Comparison of ENCODE assay signal across 18 cellular contexts in genomic region chr4:7547368-7548040, GRCh38.
DNase-seq lines count a peak whose midpoint lies in the region; ATAC-seq lines count a peak whose summit lies in the region.
"Had no signal": no experiment of that assay in that cellular context is flagged by ENCODE, and none has a peak within 500 bp of the region (broad histone marks: within the 10 kb centered on the region; RNA-seq: fewer than 3 reads in every experiment).

No MANE protein-coding gene starts in this region.

- H3K27ac Mint-ChIP-seq in activated T-helper 17 cell treated with anti-CD3 and anti-CD28 coated beads, Interleukin-2, amount 50 U/mL, for 72 hours, result no peak overlapping the region
- H3K27ac Mint-ChIP-seq: activated CD4-positive, alpha-beta T cell treated with anti-CD3 and anti-CD28 coated beads for 36 hours; natural killer cell treated with Interleukin-12 subunit alpha and Interleukin-12 subunit beta and Interleukin-15 and Interleukin-18, amount 100 ng/mL, for 72 hours; T-cell had no signal

- H3K27me3 Mint-ChIP-seq in activated T-helper 17 cell treated with anti-CD3 and anti-CD28 coated beads, Interleukin-2, amount 50 U/mL, for 72 hours, result peaks cover 15% of the 10 kb centered on the region

- H3K9me3 ChIP-seq in aorta (ENCODE audit: control insufficient read depth, low read length), result peaks cover 4% of the 10 kb centered on the region
- H3K9me3 ChIP-seq: HAP-1 had no signal

- no peaks in the 10 kb centered on the region for H3K27me3 ChIP-seq in aorta (ENCODE audit: control insufficient read depth in 1 of 2, insufficient read depth in 2 of 2, low read length in 1 of 2)
- H3K27me3 ChIP-seq: gastrocnemius medialis had no signal

- DNase-seq in DMS53 (lab: John Stamatoyannopoulos, UW) (peak; percentile 62), DMS53 treated with DMSO at 0.1 percent for 48 hours (lab: John Stamatoyannopoulos, UW; ENCODE audit: unreplicated experiment) (no peak), NCI-H748 treated with DMSO at 0.1 percent for 48 hours (lab: John Stamatoyannopoulos, UW) (peak; percentile 56), fibroblast of gingiva (ENCODE audit: low read depth) (peak; percentile 47), aorta (peak; percentile 19 to 36), Kasumi-1 (lab: John Stamatoyannopoulos, UW) (no peak)
- no peak for DNase-seq in activated effector memory CD4-positive, alpha-beta T cell treated with Interleukin-2 at 50 U/mL for 16 hours
- DNase-seq: activated CD4-positive, alpha-beta T cell treated with anti-CD3 and anti-CD28 coated beads for 36 hours; activated T-cell treated with anti-CD3 and anti-CD28 coated beads, Interleukin-2, amount 50 U/mL, for 1 hour; anterior cingulate cortex; gastrocnemius medialis; substantia nigra; T-cell had no signal

- no peak for ATAC-seq in aorta (ENCODE audit: low FRiP score)
- ATAC-seq in activated T-helper 17 cell treated with anti-CD3 and anti-CD28 coated beads, Interleukin-2, amount 50 U/mL, for 72 hours (replicated peaks), result no peak
- ATAC-seq: activated CD4-positive, alpha-beta T cell treated with anti-CD3 and anti-CD28 coated beads for 36 hours; gastrocnemius medialis; natural killer cell treated with Interleukin-12 subunit alpha and Interleukin-12 subunit beta and Interleukin-15 and Interleukin-18, amount 100 ng/mL, for 72 hours; T-cell had no signal

- peaks cover 6% of the 10 kb centered on the region for H3K9me3 Mint-ChIP-seq in activated T-helper 17 cell treated with anti-CD3 and anti-CD28 coated beads, Interleukin-2, amount 50 U/mL, for 72 hours

- no peaks in the 10 kb centered on the region for H3K4me1 ChIP-seq in aorta (ENCODE audit: control insufficient read depth in 1 of 2, insufficient read depth in 2 of 2, low read length in 2 of 2)
- H3K4me1 ChIP-seq: gastrocnemius medialis, HAP-1 had no signal

- H3K4me3 Mint-ChIP-seq in activated T-helper 17 cell treated with anti-CD3 and anti-CD28 coated beads, Interleukin-2, amount 50 U/mL, for 72 hours, result no peak overlapping the region
- H3K4me3 Mint-ChIP-seq: activated CD4-positive, alpha-beta T cell treated with anti-CD3 and anti-CD28 coated beads for 36 hours; natural killer cell treated with Interleukin-12 subunit alpha and Interleukin-12 subunit beta and Interleukin-15 and Interleukin-18, amount 100 ng/mL, for 72 hours; T-cell had no signal

- 57 to 60% methylated on average over 10 of the region's 10 CpGs for WGBS in aorta, 2 donors

- no peaks in the 10 kb centered on the region for H3K36me3 Mint-ChIP-seq in activated T-helper 17 cell treated with anti-CD3 and anti-CD28 coated beads, Interleukin-2, amount 50 U/mL, for 72 hours (ENCODE audit: low read depth)
- H3K36me3 Mint-ChIP-seq: T-cell had no signal

- intact Hi-C loops in aorta (cut with DNase I), result no loop called here

- no peak overlapping the region for H3K4me3 ChIP-seq in aorta (ENCODE audit: low read length in 2 of 2)
- H3K4me3 ChIP-seq: gastrocnemius medialis, HAP-1, skin epidermis had no signal

- H3K4me1 Mint-ChIP-seq in activated T-helper 17 cell treated with anti-CD3 and anti-CD28 coated beads, Interleukin-2, amount 50 U/mL, for 72 hours, result no peaks in the 10 kb centered on the region
- H3K4me1 Mint-ChIP-seq: activated CD4-positive, alpha-beta T cell treated with anti-CD3 and anti-CD28 coated beads for 36 hours; T-cell had no signal

- H3K36me3 ChIP-seq in aorta (ENCODE audit: control insufficient read depth in 1 of 2, insufficient read depth in 2 of 2, low read length in 1 of 2), result no peaks in the 10 kb centered on the region
- H3K36me3 ChIP-seq: gastrocnemius medialis, HAP-1 had no signal

- no peak overlapping the region for H3K27ac ChIP-seq in aorta (ENCODE audit: low read depth in 1 of 2, low read length in 2 of 2)
- H3K27ac ChIP-seq: 22Rv1, gastrocnemius medialis had no signal

Comparison
In these comparisons a context has a peak if more than half of its experiments do, and no peak if none do; other contexts are left out.
1. DNase-seq: peak in DMS53 (single experiment), NCI-H748 treated with DMSO at 0.1 percent for 48 hours (single experiment), fibroblast of gingiva (single experiment) and aorta (2 of 2); none in DMS53 treated with DMSO at 0.1 percent for 48 hours (single experiment), Kasumi-1 (0 of 2) and activated effector memory CD4-positive, alpha-beta T cell treated with Interleukin-2 at 50 U/mL for 16 hours (single experiment).